ENCODE assay signal across 8 cellular contexts in genomic region chr1:236280438-236281285, GRCh38. TPM values are rescaled to one million over a fixed set of nuclear protein-coding genes. Genes with fewer than 3 reads are reported as not detected.
DNase-seq lines count a peak whose midpoint lies in the region; TF ChIP-seq lines count a peak whose summit lies in the region.

No MANE protein-coding gene starts in this region.

- H3K4me1 Mint-ChIP-seq in CD14-positive monocyte = peaks cover 45% of the 10 kb centered on the region

- H3K27me3 ChIP-seq in HUES64 (ENCODE audit: insufficient read depth, low read length) = peaks cover 32% of the 10 kb centered on the region
- no peaks in the 10 kb centered on the region for H3K27me3 ChIP-seq in breast epithelium
- H3K27me3 ChIP-seq in suprapubic skin = no peaks in the 10 kb centered on the region

- WGBS in HUES64 = 18% methylated on average over 17 of the region's 17 CpGs
- WGBS in lower leg skin, 2 donors = 11 to 13% methylated on average over 17 of the region's 17 CpGs
- 32% methylated on average over 6 of the region's 17 CpGs for WGBS in suprapubic skin

- H3K27ac Mint-ChIP-seq in CD14-positive monocyte = peak overlapping the region; percentile 62 to 89 (median 82)

- H3K4me3 Mint-ChIP-seq in CD14-positive monocyte = peak overlapping the region; percentile 96 to 97

- H3K4me3 ChIP-seq in HUES64 (ENCODE audit: low read length) (peak overlapping the region; percentile 79), breast epithelium (peak overlapping the region; percentile 76 to 97 (median 91)), lower leg skin (ENCODE audit: low read depth, poor library complexity, severe bottlenecking) (peak overlapping the region; percentile 96), suprapubic skin (peak overlapping the region; percentile 90)

- peaks cover 0 to 3% (median 0%) of the 10 kb centered on the region in 3 donors for H3K27me3 Mint-ChIP-seq in CD14-positive monocyte (ENCODE audit: low read depth in 3 of 3)

- DNase-seq in CD14-positive monocyte (ENCODE audit: low spot score) = no peak
- DNase-seq in SW480 (ENCODE audit: low spot score) = peak; percentile 30
- peak in 1 of 2 donors; percentile 32 for DNase-seq in breast epithelium (ENCODE audit: low spot score in 2 of 2)
- DNase-seq in lower leg skin (ENCODE audit: low spot score in 2 of 2) = peak in 1 of 2 donors; percentile 18
- DNase-seq in suprapubic skin (ENCODE audit: low spot score in 2 of 2) = no peak
- DNase-seq in MV-4-11 (lab: John Stamatoyannopoulos, UW) = no peak
- no peak for DNase-seq in NCI-H1048 (lab: John Stamatoyannopoulos, UW)

- peak overlapping the region; percentile 65 for H3K9ac ChIP-seq in HUES64 (ENCODE audit: low read depth, low read length)

- intact Hi-C loops in CD14-positive monocyte (cut with micrococcal nuclease) (loop anchor here in 1 of 2 donors (10.0 kb wide), 3 partner anchors 176 to 514 kb away; partner anchors contain the start of genes LGALS8 and MTR), breast epithelium (cut with DNase I; ENCODE audit: low total_unique reads) (no loop called here), lower leg skin (cut with DNase I; ENCODE audit: low total_unique reads) (no loop called here)

- peaks cover 3 to 4% of the 10 kb centered on the region in 2 donors for H3K36me3 Mint-ChIP-seq in CD14-positive monocyte

- TF ChIP-seq EP300 in suprapubic skin (IDR thresholded peaks at IDR 0.05) = no peak

- TF ChIP-seq CTCF in CD14-positive monocyte (IDR thresholded peaks at IDR 0.05) (no peak), breast epithelium (IDR thresholded peaks at IDR 0.05) (no peak), lower leg skin (IDR thresholded peaks at IDR 0.05) (no peak), suprapubic skin (IDR thresholded peaks at IDR 0.05) (no peak)

- H3K4me1 ChIP-seq in HUES64 (ENCODE audit: insufficient read depth, low read length) (peaks cover 9% of the 10 kb centered on the region; the same call in 1 of the 2 replicates), breast epithelium (no peaks in the 10 kb centered on the region), suprapubic skin (peaks cover 15% of the 10 kb centered on the region)

- H3K27ac ChIP-seq in HUES64 (ENCODE audit: low read depth, low read length) = no peak overlapping the region
- peak overlapping the region; percentile 85 to 88 for H3K27ac ChIP-seq in breast epithelium
- H3K27ac ChIP-seq in suprapubic skin = no peak overlapping the region

- peaks cover 0 to 7% (median 4%) of the 10 kb centered on the region in 7 donors for H3K9me3 Mint-ChIP-seq in CD14-positive monocyte

- no peaks in the 10 kb centered on the region for H3K36me3 ChIP-seq in HUES64 (ENCODE audit: insufficient read depth, low read length)
- H3K36me3 ChIP-seq in breast epithelium = no peaks in the 10 kb centered on the region
- H3K36me3 ChIP-seq in suprapubic skin = no peaks in the 10 kb centered on the region

- TF ChIP-seq POLR2A in breast epithelium (IDR thresholded peaks at IDR 0.05) (no peak), lower leg skin (IDR thresholded peaks at IDR 0.05) (no peak), suprapubic skin (IDR thresholded peaks at IDR 0.05) (no peak)

- no peaks in the 10 kb centered on the region for H3K9me3 ChIP-seq in HUES64 (ENCODE audit: insufficient read depth, low read depth, low read length)
- H3K9me3 ChIP-seq in breast epithelium = no peaks in the 10 kb centered on the region
- H3K9me3 ChIP-seq in suprapubic skin = no peaks in the 10 kb centered on the region

RNA-seq across cellular contexts. Expression of gene ERO1B, which starts 1.1 kb away (rescaled TPM):
- polyA plus RNA-seq in CD14-positive monocyte = 1 to 10 TPM; 2.7 to 3.2 TPM
- polyA plus RNA-seq in HUES64 (2013, experiment 1 of 2) = 1.1 TPM
- polyA plus RNA-seq in HUES64 (2013, experiment 2 of 2) = 2.1 TPM
- total RNA-seq in breast epithelium = 10 to 100 TPM in 2 of 3 donors, 1 to 10 TPM in 1; 9.0 to 23.1 (median 17.0) TPM
- 1 to 10 TPM; 2.0 to 5.5 (median 3.9) TPM for total RNA-seq in lower leg skin
- total RNA-seq in suprapubic skin = 10 to 100 TPM in 1 of 4 donors, 1 to 10 TPM in 3; 2.9 to 11.7 (median 4.2) TPM

Comparison
In these comparisons a context has a peak if more than half of its experiments do, and no peak if none do; other contexts are left out.
1. H3K27ac ChIP-seq: peak in breast epithelium (2 of 2); none in HUES64 (single experiment) and suprapubic skin (single experiment).
2. Peak in every context shown above with its lines, with median percentiles within 50 percentile points of each other: H3K4me3 ChIP-seq.